ENCODE assay signal across 16 cellular contexts in genomic region chr16:12064291-12064690, GRCh38.
A peak's percentile ranks its signal among the peaks of the same experiment; 100 is the strongest.
DNase-seq lines count a peak whose midpoint lies in the region; ATAC-seq and TF ChIP-seq lines count a peak whose summit lies in the region.
"Had no signal": no experiment of that assay in that cellular context is flagged by ENCODE, and none has a peak within 500 bp of the region (broad histone marks: within the 10 kb centered on the region; RNA-seq: fewer than 3 reads in every experiment).

No MANE protein-coding gene starts in this region.

- intact Hi-C loops in ascending aorta (cut with DNase I), result loop anchor here (5.0 to 10.0 kb wide), 6 partner anchors 212 to 1327 kb away; partner anchors contain the start of genes RSL1D1 and TXNDC11
- intact Hi-C loops in posterior vena cava (cut with DNase I), result loop anchor here in 1 of 2 donors (10.0 kb wide), 2 partner anchors 89 to 669 kb away; partner anchors contain the start of gene SNX29
- intact Hi-C loops in uterus (cut with DNase I; ENCODE audit: low total_unique reads), result no loop called here

- H3K4me3 ChIP-seq in ascending aorta (no peak overlapping the region), uterus (no peak overlapping the region)

- ATAC-seq in HG02870 (IDR thresholded peaks at IDR 0.05; ENCODE audit: unreplicated experiment), result no peak

- no peaks in the 10 kb centered on the region for H3K9me3 ChIP-seq in ascending aorta
- no peaks in the 10 kb centered on the region for H3K9me3 ChIP-seq in uterus
- H3K9me3 ChIP-seq: Caco-2 had no signal

- H3K36me3 ChIP-seq in ascending aorta (peaks cover 0 to 2% of the 10 kb centered on the region in 2 donors), uterus (no peaks in the 10 kb centered on the region)

- no peaks in the 10 kb centered on the region for H3K27me3 ChIP-seq in ascending aorta
- H3K27me3 ChIP-seq in uterus, result no peaks in the 10 kb centered on the region

- H3K27ac ChIP-seq in ascending aorta (peak overlapping the region; percentile 89 to 94), uterus (no peak overlapping the region)
- H3K27ac ChIP-seq: 22Rv1, HL-60 had no signal

- TF ChIP-seq CTCF in ascending aorta (IDR thresholded peaks at IDR 0.05), result no peak
- TF ChIP-seq CTCF in uterus (IDR thresholded peaks at IDR 0.05), result no peak

- peaks cover 7 to 24% of the 10 kb centered on the region in 2 donors for H3K4me1 ChIP-seq in ascending aorta
- no peaks in the 10 kb centered on the region for H3K4me1 ChIP-seq in uterus
- H3K4me1 ChIP-seq: Caco-2 had no signal

- peak; percentile 43 for DNase-seq in activated effector memory CD4-positive, alpha-beta T cell treated with anti-CD3 and anti-CD28 coated beads, Interleukin-2, amount 50 U/mL, for 16 hours
- DNase-seq in activated effector memory CD4-positive, alpha-beta T cell treated with Interleukin-2 at 50 U/mL for 16 hours, result no peak
- no peak for DNase-seq in ascending aorta (ENCODE audit: low spot score in 2 of 2)
- peak; percentile 52 for DNase-seq in posterior vena cava (ENCODE audit: low spot score)
- peak; percentile 22 for DNase-seq in ureter (ENCODE audit: low spot score)
- DNase-seq in uterus, result no peak
- no peak for DNase-seq in stimulated activated naive CD4-positive, alpha-beta T cell treated with Interleukin-2 at 50 U/mL for 16 hours (lab: John Stamatoyannopoulos, UW)
- DNase-seq: Caco-2; CD8-positive, alpha-beta memory T cell; DND-41; GDM1; GOT3; H9 had no signal

- no peak for TF ChIP-seq POLR2A in uterus (IDR thresholded peaks at IDR 0.05)

Comparison
In these comparisons a context has a peak if more than half of its experiments do, and no peak if none do; other contexts are left out.
1. DNase-seq: peak in activated effector memory CD4-positive, alpha-beta T cell treated with anti-CD3 and anti-CD28 coated beads, Interleukin-2, amount 50 U/mL, for 16 hours (single experiment), posterior vena cava (single experiment) and ureter (single experiment); none in activated effector memory CD4-positive, alpha-beta T cell treated with Interleukin-2 at 50 U/mL for 16 hours (single experiment), ascending aorta (0 of 2), uterus (0 of 2) and stimulated activated naive CD4-positive, alpha-beta T cell treated with Interleukin-2 at 50 U/mL for 16 hours (single experiment).
2. H3K27ac ChIP-seq: peak in ascending aorta (2 of 2); none in uterus (0 of 2).